ENCODE assay signal across 9 cellular contexts in the genomic region with DNA sequence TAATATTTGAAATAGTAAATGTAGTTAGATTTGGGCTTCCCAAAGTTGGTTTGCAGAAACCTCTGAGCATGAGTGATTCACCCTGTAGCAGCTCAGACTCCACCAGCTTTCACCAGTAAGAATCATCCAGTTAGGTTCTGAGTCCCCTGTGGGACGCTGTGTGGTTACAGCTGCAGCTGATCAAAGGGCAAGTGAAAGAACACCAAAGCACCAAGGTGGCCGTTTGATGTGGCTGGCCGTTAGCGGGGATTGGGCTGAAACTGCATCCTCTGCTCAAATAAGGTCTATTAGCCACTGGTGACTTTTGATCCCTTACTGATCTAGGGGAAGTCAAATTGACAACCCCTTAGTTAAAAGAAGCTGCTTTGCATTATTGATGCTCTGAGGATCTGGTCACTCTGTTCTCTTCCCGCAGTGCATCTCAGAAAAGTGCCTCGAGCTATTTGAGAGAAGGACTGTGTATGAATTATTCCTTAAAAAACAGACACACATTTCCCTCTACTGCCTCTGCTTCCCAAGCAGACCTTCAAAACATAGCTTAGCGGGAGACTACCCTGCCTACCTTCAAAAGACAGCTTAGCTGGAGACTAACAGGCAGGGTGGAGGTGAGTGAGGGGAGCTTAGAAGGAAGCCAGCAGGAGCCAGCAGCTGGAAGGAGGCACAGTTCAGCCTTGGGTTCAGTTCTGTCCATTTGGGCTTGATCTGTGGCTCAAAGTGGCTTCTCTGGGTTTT. TPM values are rescaled to one million over a fixed set of nuclear protein-coding genes. Genes with fewer than 3 reads are reported as not detected.
DNase-seq lines count a peak whose midpoint lies in the region; ATAC-seq and TF ChIP-seq lines count a peak whose summit lies in the region.
"Had no signal": no experiment of that assay in that cellular context is flagged by ENCODE, and none has a peak within 500 bp of the region (broad histone marks: within the 10 kb centered on the region; RNA-seq: fewer than 3 reads in every experiment).

No MANE protein-coding gene starts in this region.

- 59 to 71% methylated on average over 7 of the region's 7 CpGs for WGBS in testis, 2 donors

- intact Hi-C loops in testis (cut with DNase I; ENCODE audit: low total_unique reads): no loop called here
- intact Hi-C loops in left ventricle myocardium superior (cut with micrococcal nuclease): no loop called here

- H3K27ac Mint-ChIP-seq in activated CD8-positive, alpha-beta memory T cell treated with anti-CD3 and anti-CD28 coated beads, Interleukin-2, amount 10 ng/mL, durations not matched to agents 7 days and 5 days: no peak overlapping the region
- no peak overlapping the region for H3K27ac Mint-ChIP-seq in naive thymus-derived CD8-positive, alpha-beta T cell
- no peak overlapping the region for H3K27ac Mint-ChIP-seq in mesothelial cell of epicardium

- H3K4me3 ChIP-seq in testis: no peak overlapping the region

- POLR2A ChIA-PET in naive thymus-derived CD8-positive, alpha-beta T cell (lab: Charles Lee): interaction anchor here (1.4 kb wide), 1 partner anchor 91 kb away, joined by 4 read pairs; no protein-coding TSS in a partner anchor

- CTCF ChIA-PET in activated CD8-positive, alpha-beta memory T cell treated with anti-CD3 and anti-CD28 coated beads, Interleukin-2, amount 10 ng/mL, durations not matched to agents 7 days and 5 days (lab: Charles Lee): interaction anchor here (1.1 to 2.4 kb wide), 4 partner anchors 15 to 256 kb away, joined by 4 to 11 read pairs (median 4); partner anchors contain the start of gene TRIM9

- no peak overlapping the region for H3K4me3 Mint-ChIP-seq in activated CD8-positive, alpha-beta memory T cell treated with anti-CD3 and anti-CD28 coated beads, Interleukin-2, amount 10 ng/mL, durations not matched to agents 7 days and 5 days
- H3K4me3 Mint-ChIP-seq in naive thymus-derived CD8-positive, alpha-beta T cell: peak overlapping the region in 8 of 10 donors; percentile 7 to 65 (median 56)
- H3K4me3 Mint-ChIP-seq in mesothelial cell of epicardium: no peak overlapping the region

- peaks cover 39% of the 10 kb centered on the region for H3K4me1 Mint-ChIP-seq in activated CD8-positive, alpha-beta memory T cell treated with anti-CD3 and anti-CD28 coated beads, Interleukin-2, amount 10 ng/mL, durations not matched to agents 7 days and 5 days
- H3K4me1 Mint-ChIP-seq in naive thymus-derived CD8-positive, alpha-beta T cell: peaks cover 17 to 48% (median 41%) of the 10 kb centered on the region in 4 donors
- peaks cover 6% of the 10 kb centered on the region for H3K4me1 Mint-ChIP-seq in mesothelial cell of epicardium

- no peaks in the 10 kb centered on the region for H3K36me3 Mint-ChIP-seq in activated CD8-positive, alpha-beta memory T cell treated with anti-CD3 and anti-CD28 coated beads, Interleukin-2, amount 10 ng/mL, durations not matched to agents 7 days and 5 days
- peaks cover 0 to 3% (median 0%) of the 10 kb centered on the region in 3 donors for H3K36me3 Mint-ChIP-seq in naive thymus-derived CD8-positive, alpha-beta T cell
- peaks cover 4% of the 10 kb centered on the region for H3K36me3 Mint-ChIP-seq in mesothelial cell of epicardium

- ATAC-seq in GM19452 (IDR thresholded peaks at IDR 0.05; ENCODE audit: unreplicated experiment) (peak; percentile 94), HG03439 (IDR thresholded peaks at IDR 0.05; ENCODE audit: unreplicated experiment) (peak; percentile 88), left ventricle myocardium superior (no peak)
- ATAC-seq in activated CD8-positive, alpha-beta memory T cell treated with anti-CD3 and anti-CD28 coated beads, Interleukin-2, amount 10 ng/mL, durations not matched to agents 7 days and 5 days: peak; percentile 95
- ATAC-seq in naive thymus-derived CD8-positive, alpha-beta T cell: peak; percentile 93 to 95

- H3K9me3 Mint-ChIP-seq in activated CD8-positive, alpha-beta memory T cell treated with anti-CD3 and anti-CD28 coated beads, Interleukin-2, amount 10 ng/mL, durations not matched to agents 7 days and 5 days (ENCODE audit: low read depth): no peaks in the 10 kb centered on the region
- no peaks in the 10 kb centered on the region for H3K9me3 Mint-ChIP-seq in naive thymus-derived CD8-positive, alpha-beta T cell
- no peaks in the 10 kb centered on the region for H3K9me3 Mint-ChIP-seq in mesothelial cell of epicardium

- H3K27me3 Mint-ChIP-seq in activated CD8-positive, alpha-beta memory T cell treated with anti-CD3 and anti-CD28 coated beads, Interleukin-2, amount 10 ng/mL, durations not matched to agents 7 days and 5 days: peaks cover 88% of the 10 kb centered on the region
- peaks cover 22 to 36% (median 25%) of the 10 kb centered on the region in 5 donors for H3K27me3 Mint-ChIP-seq in naive thymus-derived CD8-positive, alpha-beta T cell
- H3K27me3 Mint-ChIP-seq in mesothelial cell of epicardium (ENCODE audit: low read depth): peaks cover 59% of the 10 kb centered on the region

- no peak for TF ChIP-seq POLR2A in testis (IDR thresholded peaks at IDR 0.05)

- DNase-seq in activated CD8-positive, alpha-beta memory T cell treated with anti-CD3 and anti-CD28 coated beads, Interleukin-2, amount 10 ng/mL, durations not matched to agents 7 days and 5 days: peak; percentile 88
- DNase-seq in naive thymus-derived CD8-positive, alpha-beta T cell: peak; percentile 22 to 78 (median 61)
- DNase-seq in testis: no peak
- DNase-seq in mesothelial cell of epicardium (ENCODE audit: low spot score in 2 of 2, unreplicated experiment in 2 of 2): no peak
- no peak for DNase-seq in NCI-H2081 treated with DMSO at 0.1 percent for 48 hours (lab: John Stamatoyannopoulos, UW)
- DNase-seq in left ventricle myocardium superior: no peak

- no peak for TF ChIP-seq CTCF in testis (IDR thresholded peaks at IDR 0.05)
- no peak for TF ChIP-seq CTCF in mesothelial cell of epicardium (IDR thresholded peaks at IDR 0.05; ENCODE audit: unreplicated experiment)

- no peaks in the 10 kb centered on the region for H3K27me3 ChIP-seq in testis

- H3K4me1 ChIP-seq in testis: peaks cover 3% of the 10 kb centered on the region

- no peak overlapping the region for H3K27ac ChIP-seq in testis
- H3K27ac ChIP-seq: VCaP had no signal

- H3K9me3 ChIP-seq in testis: no peaks in the 10 kb centered on the region

- no peaks in the 10 kb centered on the region for H3K36me3 ChIP-seq in testis (ENCODE audit: low read depth, missing control alignments)

RNA-seq across cellular contexts. Expression of gene ABHD12B, which starts 3.7 kb away (rescaled TPM):
- not detected for total RNA-seq in activated CD8-positive, alpha-beta memory T cell treated with anti-CD3 and anti-CD28 coated beads, Interleukin-2, amount 10 ng/mL, durations not matched to agents 7 days and 5 days
- total RNA-seq in naive thymus-derived CD8-positive, alpha-beta T cell: not detected
- polyA plus RNA-seq in naive thymus-derived CD8-positive, alpha-beta T cell: not detected
- under 1 TPM in 1 of 2 donors, not detected in 1; 0.37 TPM for total RNA-seq in testis
- 3.0 TPM for polyA plus RNA-seq in testis (ENCODE audit: insufficient read depth, low read depth, low replicate concordance)
- total RNA-seq in mesothelial cell of epicardium: 0.16 to 0.47 TPM (median 0.27 TPM) in 3 replicates
- total RNA-seq in left ventricle myocardium superior: not detected

RNA-seq across cellular contexts. Expression of gene NIN, which starts 44.6 kb away (rescaled TPM):
- 10 to 100 TPM; 70.8 to 71.3 TPM for total RNA-seq in activated CD8-positive, alpha-beta memory T cell treated with anti-CD3 and anti-CD28 coated beads, Interleukin-2, amount 10 ng/mL, durations not matched to agents 7 days and 5 days
- total RNA-seq in naive thymus-derived CD8-positive, alpha-beta T cell: 100 to 1,000 TPM; 124 to 137 TPM
- polyA plus RNA-seq in naive thymus-derived CD8-positive, alpha-beta T cell: 10 to 100 TPM; 37.1 to 60.2 (median 42.7) TPM
- total RNA-seq in testis (10 to 100 TPM in 1 of 2 donors, 1 to 10 TPM in 1; 9.3 to 16.5 TPM), mesothelial cell of epicardium (26.7 to 33.2 TPM (median 29.3 TPM) in 3 replicates), left ventricle myocardium superior (21.3 TPM)
- polyA plus RNA-seq in testis (ENCODE audit: insufficient read depth, low read depth, low replicate concordance): 4.4 TPM

Comparison
In these comparisons a context has a peak if more than half of its experiments do, and no peak if none do; other contexts are left out.
1. DNase-seq: peak in activated CD8-positive, alpha-beta memory T cell treated with anti-CD3 and anti-CD28 coated beads, Interleukin-2, amount 10 ng/mL, durations not matched to agents 7 days and 5 days (single experiment) and naive thymus-derived CD8-positive, alpha-beta T cell (10 of 10); none in testis (single experiment), mesothelial cell of epicardium (0 of 2), NCI-H2081 treated with DMSO at 0.1 percent for 48 hours (single experiment) and left ventricle myocardium superior (single experiment).
2. H3K4me3 Mint-ChIP-seq: peak in naive thymus-derived CD8-positive, alpha-beta T cell (8 of 10); none in activated CD8-positive, alpha-beta memory T cell treated with anti-CD3 and anti-CD28 coated beads, Interleukin-2, amount 10 ng/mL, durations not matched to agents 7 days and 5 days (single experiment) and mesothelial cell of epicardium (single experiment).